9 cellular contexts compared by ENCODE assay signal in genomic region chr15:76150971-76151598, GRCh38.
DNase-seq lines count a peak whose midpoint lies in the region; ATAC-seq, FAIRE-seq and TF ChIP-seq lines count a peak whose summit lies in the region.
"Had no signal": no experiment of that assay in that cellular context is flagged by ENCODE, and none has a peak within 500 bp of the region (broad histone marks: within the 10 kb centered on the region; RNA-seq: fewer than 3 reads in every experiment).

No MANE protein-coding gene starts in this region.

- H3K27ac Mint-ChIP-seq in activated T-helper 1 cell treated with anti-CD3 and anti-CD28 coated beads, Interleukin-12 subunit alpha, Interleukin-12 subunit beta, Interleukin-2, Interleukin-4 antibody, amounts not matched to agents 30 ng/mL and 10 ng/mL and 1 ng/mL, durations not matched to agents 14 hours and 24 hours and 36 hours: no peak overlapping the region

- no peaks in the 10 kb centered on the region for H3K4me1 Mint-ChIP-seq in activated T-helper 1 cell treated with anti-CD3 and anti-CD28 coated beads, Interleukin-12 subunit alpha, Interleukin-12 subunit beta, Interleukin-2, Interleukin-4 antibody, amounts not matched to agents 30 ng/mL and 10 ng/mL and 1 ng/mL, durations not matched to agents 14 hours and 24 hours and 36 hours (ENCODE audit: low read depth)

- FAIRE-seq in D721Med (lab: Jason Lieb, UNC) (no peak), RCC 7860 (lab: Jason Lieb, UNC) (no peak)
- FAIRE-seq: islet of Langerhans had no signal

- peaks cover 22% of the 10 kb centered on the region for H3K27me3 Mint-ChIP-seq in activated T-helper 1 cell treated with anti-CD3 and anti-CD28 coated beads, Interleukin-12 subunit alpha, Interleukin-12 subunit beta, Interleukin-2, Interleukin-4 antibody, amounts not matched to agents 30 ng/mL and 10 ng/mL and 1 ng/mL, durations not matched to agents 14 hours and 24 hours and 36 hours (ENCODE audit: insufficient read depth)

- TF ChIP-seq CTCF in D721Med (IDR thresholded peaks at IDR 0.05; ENCODE audit: insufficient read depth, missing control alignments): peak; percentile 80

- intact Hi-C loops in activated T-helper 1 cell treated with anti-CD3 and anti-CD28 coated beads, Interleukin-12 subunit alpha, Interleukin-12 subunit beta, Interleukin-2, Interleukin-4 antibody, amounts not matched to agents 30 ng/mL and 10 ng/mL and 1 ng/mL, durations not matched to agents 14 hours and 24 hours and 36 hours (cut with micrococcal nuclease): loop anchor here (1.0 kb wide), 2 partner anchors 30 to 94 kb away; no protein-coding TSS in a partner anchor

- DNase-seq in D721Med (ENCODE audit: insufficient read length, low spot score) (peak; percentile 68), HS-27A (ENCODE audit: low read depth) (peak; percentile 78), RCC 7860 (ENCODE audit: low spot score) (peak; percentile 77), fibroblast of the conjunctiva (ENCODE audit: low read depth) (peak; percentile 53), nucleus accumbens (lab: John Stamatoyannopoulos, UW) (peak in 46 of 56 donors; percentile 1 to 77 (median 25)), superior temporal gyrus (ENCODE audit: extremely low spot score) (peak; percentile 84)
- peak; percentile 60 for DNase-seq in activated T-helper 1 cell treated with anti-CD3 and anti-CD28 coated beads, Interleukin-12 subunit alpha, Interleukin-12 subunit beta, Interleukin-2, Interleukin-4 antibody, amounts not matched to agents 30 ng/mL and 10 ng/mL and 1 ng/mL, durations not matched to agents 14 hours and 24 hours and 36 hours (ENCODE audit: low spot score)

- peak; percentile 74 for ATAC-seq in GM21360 (IDR thresholded peaks at IDR 0.05; ENCODE audit: unreplicated experiment)

- H3K4me3 Mint-ChIP-seq in activated T-helper 1 cell treated with anti-CD3 and anti-CD28 coated beads, Interleukin-12 subunit alpha, Interleukin-12 subunit beta, Interleukin-2, Interleukin-4 antibody, amounts not matched to agents 30 ng/mL and 10 ng/mL and 1 ng/mL, durations not matched to agents 14 hours and 24 hours and 36 hours: no peak overlapping the region

- no peaks in the 10 kb centered on the region for H3K9me3 Mint-ChIP-seq in activated T-helper 1 cell treated with anti-CD3 and anti-CD28 coated beads, Interleukin-12 subunit alpha, Interleukin-12 subunit beta, Interleukin-2, Interleukin-4 antibody, amounts not matched to agents 30 ng/mL and 10 ng/mL and 1 ng/mL, durations not matched to agents 14 hours and 24 hours and 36 hours

- H3K36me3 Mint-ChIP-seq in activated T-helper 1 cell treated with anti-CD3 and anti-CD28 coated beads, Interleukin-12 subunit alpha, Interleukin-12 subunit beta, Interleukin-2, Interleukin-4 antibody, amounts not matched to agents 30 ng/mL and 10 ng/mL and 1 ng/mL, durations not matched to agents 14 hours and 24 hours and 36 hours (ENCODE audit: low read depth): no peaks in the 10 kb centered on the region

Comparison
In these comparisons a context has a peak if more than half of its experiments do, and no peak if none do; other contexts are left out.
1. Peak in every context shown above with its lines: DNase-seq and ATAC-seq.
2. DNase-seq: peak in every context shown above with its lines; median percentile 84 in superior temporal gyrus; 78 in HS-27A; 77 in RCC 7860; 68 in D721Med; 60 in activated T-helper 1 cell treated with anti-CD3 and anti-CD28 coated beads, Interleukin-12 subunit alpha, Interleukin-12 subunit beta, Interleukin-2, Interleukin-4 antibody, amounts not matched to agents 30 ng/mL and 10 ng/mL and 1 ng/mL, durations not matched to agents 14 hours and 24 hours and 36 hours; 53 in fibroblast of the conjunctiva; 25 in nucleus accumbens.